1 cellular context compared by ENCODE assay signal in the genomic region with DNA sequence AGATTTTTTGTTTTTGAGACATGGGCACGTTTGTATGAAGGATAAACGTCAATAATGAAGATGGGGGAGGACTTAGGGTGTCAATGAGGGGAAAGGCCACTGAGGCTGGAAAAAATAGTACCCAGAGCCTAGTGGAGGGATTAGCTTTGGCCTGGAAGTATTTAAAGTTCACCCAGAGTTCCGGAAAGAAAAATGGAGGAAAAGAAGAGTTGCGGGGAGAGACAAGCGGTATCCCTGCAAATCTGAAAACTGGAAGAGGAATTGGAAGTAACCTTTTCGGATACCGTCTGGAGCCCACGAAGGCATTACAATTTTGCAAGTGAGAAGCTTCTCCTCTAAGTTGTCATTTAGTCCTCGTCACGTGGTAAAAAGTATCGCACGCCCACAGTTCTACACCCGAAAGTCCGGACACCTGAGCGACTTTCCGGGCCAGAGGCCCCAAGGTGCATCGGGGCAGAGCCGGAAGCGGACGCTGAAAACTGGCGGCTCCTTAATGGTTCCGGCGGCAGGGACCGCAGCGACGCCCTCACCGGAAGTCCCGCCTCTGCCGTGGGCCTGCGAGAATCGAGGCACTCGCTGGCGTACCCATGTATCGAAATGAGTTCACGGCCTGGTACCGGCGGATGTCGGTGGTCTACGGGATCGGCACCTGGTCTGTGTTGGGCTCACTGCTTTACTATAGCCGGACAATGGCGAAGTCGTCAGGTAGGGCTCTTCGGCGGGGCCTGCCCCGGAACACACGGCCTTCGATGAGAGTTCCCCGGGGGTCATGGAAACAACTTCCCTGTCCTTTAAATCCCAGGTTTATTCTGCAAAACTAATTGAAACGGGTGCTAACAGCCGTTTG.
A peak's percentile ranks its signal among the peaks of the same experiment; 100 is the strongest.
TF ChIP-seq lines count a peak whose summit lies in the region.

Gene SMIM26 (plus strand): TSS at position 541 of the 847 bp plus-strand sequence. CDS start 47 bp downstream, at position 588.

TF ChIP-seq in HEK293, 187 proteins besides CTCF, POLR2A, EP300 and RAD21 (continued from another document and continues in another):
- TF ChIP-seq ZNF148 (tag by site-specific recombination; IDR thresholded peaks at IDR 0.05; ENCODE audit: borderline replicate concordance) (no peak), SP2 (tag by site-specific recombination; IDR thresholded peaks at IDR 0.05) (peak; percentile 96), ZNF121 (tag by site-specific recombination; IDR thresholded peaks at IDR 0.05) (no peak), SCRT2 (tag by site-specific recombination; IDR thresholded peaks at IDR 0.05) (0 out of 2 replicates have a peak, but pooled peaks have one; percentile 26), ZNF10 (tag by site-specific recombination; IDR thresholded peaks at IDR 0.05) (no peak), ZNF610 (tag by site-specific recombination; IDR thresholded peaks at IDR 0.05; ENCODE audit: borderline replicate concordance) (peak; percentile 65; the same call in 1 of the 2 replicates), ZNF677 (tag by site-specific recombination; IDR thresholded peaks at IDR 0.05) (no peak), ZNF274 (IDR thresholded peaks at IDR 0.05; ENCODE audit: low read length) (no peak), ZNF274 (tag by site-specific recombination; IDR thresholded peaks at IDR 0.05; ENCODE audit: borderline replicate concordance) (no peak), GLIS1 (tag by site-specific recombination; IDR thresholded peaks at IDR 0.05) (peak; percentile 12; the same call in 1 of the 2 replicates), ZNF169 (tag by site-specific recombination; IDR thresholded peaks at IDR 0.05) (no peak), TSHZ1 (tag by site-specific recombination; IDR thresholded peaks at IDR 0.05; ENCODE audit: borderline replicate concordance) (no peak; the same call in 1 of the 2 replicates), GLIS2 (tag by site-specific recombination; IDR thresholded peaks at IDR 0.05) (0 out of 2 replicates have a peak, but pooled peaks have one; percentile 18), ZSCAN30 (tag by site-specific recombination; IDR thresholded peaks at IDR 0.05) (0 out of 2 replicates have a peak, but pooled peaks have one; percentile 39), KLF10 (tag by site-specific recombination; IDR thresholded peaks at IDR 0.05) (peak; percentile 22; the same call in 1 of the 2 replicates), ZNF138 (tag by site-specific recombination; IDR thresholded peaks at IDR 0.05; ENCODE audit: borderline replicate concordance) (no peak), SP7 (tag by site-specific recombination; IDR thresholded peaks at IDR 0.05) (peak; percentile 80), EGR2 (tag by site-specific recombination; IDR thresholded peaks at IDR 0.05; ENCODE audit: low read depth) (peak; percentile 63; the same call in 1 of the 2 replicates), ZNF140 (tag by site-specific recombination; IDR thresholded peaks at IDR 0.05) (no peak), ZNF324 (tag by site-specific recombination; IDR thresholded peaks at IDR 0.05) (0 out of 2 replicates have a peak, but pooled peaks have one; percentile 34), ZNF19 (tag by site-specific recombination; IDR thresholded peaks at IDR 0.05; ENCODE audit: low read depth) (no peak), ZNF707 (tag by site-specific recombination; IDR thresholded peaks at IDR 0.05) (no peak), OVOL3 (tag by site-specific recombination; IDR thresholded peaks at IDR 0.05) (peak; percentile 68; the same call in 1 of the 2 replicates), ZBTB21 (tag by site-specific recombination; IDR thresholded peaks at IDR 0.05) (no peak), ZNF555 (tag by site-specific recombination; conservative IDR thresholded peaks at IDR 0.05) (no peak), ZNF510 (tag by site-specific recombination; IDR thresholded peaks at IDR 0.05; ENCODE audit: insufficient replicate concordance) (no peak), ZNF529 (tag by site-specific recombination; IDR thresholded peaks at IDR 0.05; ENCODE audit: insufficient replicate concordance) (no peak), IKZF3 (tag by site-specific recombination; IDR thresholded peaks at IDR 0.05) (0 out of 2 replicates have a peak, but pooled peaks have one; percentile 31), ZNF23 (tag by site-specific recombination; IDR thresholded peaks at IDR 0.05; ENCODE audit: borderline replicate concordance) (no peak), ZNF560 (tag by site-specific recombination; IDR thresholded peaks at IDR 0.05; ENCODE audit: borderline replicate concordance) (0 out of 2 replicates have a peak, but pooled peaks have one; percentile 32), ZNF132 (tag by site-specific recombination; IDR thresholded peaks at IDR 0.05; ENCODE audit: borderline replicate concordance) (no peak)
- TF ChIP-seq, protein P1, sequence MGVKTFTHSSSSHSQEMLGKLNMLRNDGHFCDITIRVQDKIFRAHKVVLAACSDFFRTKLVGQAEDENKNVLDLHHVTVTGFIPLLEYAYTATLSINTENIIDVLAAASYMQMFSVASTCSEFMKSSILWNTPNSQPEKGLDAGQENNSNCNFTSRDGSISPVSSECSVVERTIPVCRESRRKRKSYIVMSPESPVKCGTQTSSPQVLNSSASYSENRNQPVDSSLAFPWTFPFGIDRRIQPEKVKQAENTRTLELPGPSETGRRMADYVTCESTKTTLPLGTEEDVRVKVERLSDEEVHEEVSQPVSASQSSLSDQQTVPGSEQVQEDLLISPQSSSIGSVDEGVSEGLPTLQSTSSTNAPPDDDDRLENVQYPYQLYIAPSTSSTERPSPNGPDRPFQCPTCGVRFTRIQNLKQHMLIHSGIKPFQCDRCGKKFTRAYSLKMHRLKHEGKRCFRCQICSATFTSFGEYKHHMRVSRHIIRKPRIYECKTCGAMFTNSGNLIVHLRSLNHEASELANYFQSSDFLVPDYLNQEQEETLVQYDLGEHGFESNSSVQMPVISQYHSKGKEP (tag by site-specific recombination; IDR thresholded peaks at IDR 0.05) = no peak
- TF ChIP-seq, protein P2, sequence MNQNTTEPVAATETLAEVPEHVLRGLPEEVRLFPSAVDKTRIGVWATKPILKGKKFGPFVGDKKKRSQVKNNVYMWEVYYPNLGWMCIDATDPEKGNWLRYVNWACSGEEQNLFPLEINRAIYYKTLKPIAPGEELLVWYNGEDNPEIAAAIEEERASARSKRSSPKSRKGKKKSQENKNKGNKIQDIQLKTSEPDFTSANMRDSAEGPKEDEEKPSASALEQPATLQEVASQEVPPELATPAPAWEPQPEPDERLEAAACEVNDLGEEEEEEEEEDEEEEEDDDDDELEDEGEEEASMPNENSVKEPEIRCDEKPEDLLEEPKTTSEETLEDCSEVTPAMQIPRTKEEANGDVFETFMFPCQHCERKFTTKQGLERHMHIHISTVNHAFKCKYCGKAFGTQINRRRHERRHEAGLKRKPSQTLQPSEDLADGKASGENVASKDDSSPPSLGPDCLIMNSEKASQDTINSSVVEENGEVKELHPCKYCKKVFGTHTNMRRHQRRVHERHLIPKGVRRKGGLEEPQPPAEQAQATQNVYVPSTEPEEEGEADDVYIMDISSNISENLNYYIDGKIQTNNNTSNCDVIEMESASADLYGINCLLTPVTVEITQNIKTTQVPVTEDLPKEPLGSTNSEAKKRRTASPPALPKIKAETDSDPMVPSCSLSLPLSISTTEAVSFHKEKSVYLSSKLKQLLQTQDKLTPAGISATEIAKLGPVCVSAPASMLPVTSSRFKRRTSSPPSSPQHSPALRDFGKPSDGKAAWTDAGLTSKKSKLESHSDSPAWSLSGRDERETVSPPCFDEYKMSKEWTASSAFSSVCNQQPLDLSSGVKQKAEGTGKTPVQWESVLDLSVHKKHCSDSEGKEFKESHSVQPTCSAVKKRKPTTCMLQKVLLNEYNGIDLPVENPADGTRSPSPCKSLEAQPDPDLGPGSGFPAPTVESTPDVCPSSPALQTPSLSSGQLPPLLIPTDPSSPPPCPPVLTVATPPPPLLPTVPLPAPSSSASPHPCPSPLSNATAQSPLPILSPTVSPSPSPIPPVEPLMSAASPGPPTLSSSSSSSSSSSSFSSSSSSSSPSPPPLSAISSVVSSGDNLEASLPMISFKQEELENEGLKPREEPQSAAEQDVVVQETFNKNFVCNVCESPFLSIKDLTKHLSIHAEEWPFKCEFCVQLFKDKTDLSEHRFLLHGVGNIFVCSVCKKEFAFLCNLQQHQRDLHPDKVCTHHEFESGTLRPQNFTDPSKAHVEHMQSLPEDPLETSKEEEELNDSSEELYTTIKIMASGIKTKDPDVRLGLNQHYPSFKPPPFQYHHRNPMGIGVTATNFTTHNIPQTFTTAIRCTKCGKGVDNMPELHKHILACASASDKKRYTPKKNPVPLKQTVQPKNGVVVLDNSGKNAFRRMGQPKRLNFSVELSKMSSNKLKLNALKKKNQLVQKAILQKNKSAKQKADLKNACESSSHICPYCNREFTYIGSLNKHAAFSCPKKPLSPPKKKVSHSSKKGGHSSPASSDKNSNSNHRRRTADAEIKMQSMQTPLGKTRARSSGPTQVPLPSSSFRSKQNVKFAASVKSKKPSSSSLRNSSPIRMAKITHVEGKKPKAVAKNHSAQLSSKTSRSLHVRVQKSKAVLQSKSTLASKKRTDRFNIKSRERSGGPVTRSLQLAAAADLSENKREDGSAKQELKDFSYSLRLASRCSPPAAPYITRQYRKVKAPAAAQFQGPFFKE (tag by site-specific recombination; IDR thresholded peaks at IDR 0.05; ENCODE audit: borderline replicate concordance) = no peak
- TF ChIP-seq, protein P3, sequence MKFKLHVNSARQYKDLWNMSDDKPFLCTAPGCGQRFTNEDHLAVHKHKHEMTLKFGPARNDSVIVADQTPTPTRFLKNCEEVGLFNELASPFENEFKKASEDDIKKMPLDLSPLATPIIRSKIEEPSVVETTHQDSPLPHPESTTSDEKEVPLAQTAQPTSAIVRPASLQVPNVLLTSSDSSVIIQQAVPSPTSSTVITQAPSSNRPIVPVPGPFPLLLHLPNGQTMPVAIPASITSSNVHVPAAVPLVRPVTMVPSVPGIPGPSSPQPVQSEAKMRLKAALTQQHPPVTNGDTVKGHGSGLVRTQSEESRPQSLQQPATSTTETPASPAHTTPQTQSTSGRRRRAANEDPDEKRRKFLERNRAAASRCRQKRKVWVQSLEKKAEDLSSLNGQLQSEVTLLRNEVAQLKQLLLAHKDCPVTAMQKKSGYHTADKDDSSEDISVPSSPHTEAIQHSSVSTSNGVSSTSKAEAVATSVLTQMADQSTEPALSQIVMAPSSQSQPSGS (tag by site-specific recombination; IDR thresholded peaks at IDR 0.05; ENCODE audit: low read depth) = no peak
- TF ChIP-seq, protein P4, sequence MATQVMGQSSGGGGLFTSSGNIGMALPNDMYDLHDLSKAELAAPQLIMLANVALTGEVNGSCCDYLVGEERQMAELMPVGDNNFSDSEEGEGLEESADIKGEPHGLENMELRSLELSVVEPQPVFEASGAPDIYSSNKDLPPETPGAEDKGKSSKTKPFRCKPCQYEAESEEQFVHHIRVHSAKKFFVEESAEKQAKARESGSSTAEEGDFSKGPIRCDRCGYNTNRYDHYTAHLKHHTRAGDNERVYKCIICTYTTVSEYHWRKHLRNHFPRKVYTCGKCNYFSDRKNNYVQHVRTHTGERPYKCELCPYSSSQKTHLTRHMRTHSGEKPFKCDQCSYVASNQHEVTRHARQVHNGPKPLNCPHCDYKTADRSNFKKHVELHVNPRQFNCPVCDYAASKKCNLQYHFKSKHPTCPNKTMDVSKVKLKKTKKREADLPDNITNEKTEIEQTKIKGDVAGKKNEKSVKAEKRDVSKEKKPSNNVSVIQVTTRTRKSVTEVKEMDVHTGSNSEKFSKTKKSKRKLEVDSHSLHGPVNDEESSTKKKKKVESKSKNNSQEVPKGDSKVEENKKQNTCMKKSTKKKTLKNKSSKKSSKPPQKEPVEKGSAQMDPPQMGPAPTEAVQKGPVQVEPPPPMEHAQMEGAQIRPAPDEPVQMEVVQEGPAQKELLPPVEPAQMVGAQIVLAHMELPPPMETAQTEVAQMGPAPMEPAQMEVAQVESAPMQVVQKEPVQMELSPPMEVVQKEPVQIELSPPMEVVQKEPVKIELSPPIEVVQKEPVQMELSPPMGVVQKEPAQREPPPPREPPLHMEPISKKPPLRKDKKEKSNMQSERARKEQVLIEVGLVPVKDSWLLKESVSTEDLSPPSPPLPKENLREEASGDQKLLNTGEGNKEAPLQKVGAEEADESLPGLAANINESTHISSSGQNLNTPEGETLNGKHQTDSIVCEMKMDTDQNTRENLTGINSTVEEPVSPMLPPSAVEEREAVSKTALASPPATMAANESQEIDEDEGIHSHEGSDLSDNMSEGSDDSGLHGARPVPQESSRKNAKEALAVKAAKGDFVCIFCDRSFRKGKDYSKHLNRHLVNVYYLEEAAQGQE (tag by site-specific recombination; IDR thresholded peaks at IDR 0.05) = no peak; the same call in 1 of the 2 replicates
